Comparison of ENCODE assay signal across 7 cellular contexts in the genomic region with DNA sequence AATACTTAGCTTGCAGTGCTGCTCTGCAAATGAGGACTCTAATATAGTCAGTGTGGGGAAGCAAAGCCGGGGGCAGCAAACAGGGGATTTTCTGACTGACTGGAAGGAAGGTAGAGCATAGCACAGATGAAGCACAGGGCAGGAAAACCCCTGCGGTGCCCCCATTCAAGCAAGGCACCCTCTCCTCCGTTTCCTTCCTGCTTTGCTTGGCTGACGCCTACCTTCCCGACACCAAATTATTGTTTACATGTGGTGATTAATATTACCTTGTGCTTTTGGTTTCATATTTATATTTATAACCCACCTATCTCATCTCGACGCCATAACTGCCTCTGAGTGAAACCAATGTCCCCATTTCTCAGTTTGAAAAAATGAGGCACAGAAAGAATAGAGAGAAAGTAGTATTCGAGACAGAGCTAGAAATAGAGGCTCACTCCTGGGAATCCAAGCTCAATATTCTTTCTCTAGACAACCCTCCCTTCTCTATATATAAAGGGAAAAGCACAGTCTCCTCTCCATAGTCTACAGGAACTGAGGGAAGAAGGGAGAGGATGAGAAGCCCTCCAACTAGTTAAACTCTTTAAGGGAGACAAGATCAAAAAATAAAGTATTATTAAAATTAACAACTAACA. TPM values are rescaled to one million over a fixed set of nuclear protein-coding genes. Genes with fewer than 3 reads are reported as not detected.
DNase-seq lines count a peak whose midpoint lies in the region; ATAC-seq and TF ChIP-seq lines count a peak whose summit lies in the region.

No MANE protein-coding gene starts in this region.

- peak; percentile 77 for DNase-seq in activated T-cell treated with anti-CD3 and anti-CD28 coated beads, Interleukin-2, amount 50 U/mL, for 4 hours
- DNase-seq in gastrocnemius medialis (no peak), iPS-NIHi11 (ENCODE audit: low spot score) (no peak), PC-9 (no peak), AG20443 (ENCODE audit: low spot score) (no peak)

- H3K36me3 ChIP-seq in gastrocnemius medialis, result peaks cover 0 to 7% of the 10 kb centered on the region in 2 donors
- peaks cover 23% of the 10 kb centered on the region for H3K36me3 ChIP-seq in PC-9 (ENCODE audit: low read depth)

- intact Hi-C loops in gastrocnemius medialis (cut with DNase I; ENCODE audit: low total_unique reads), result no loop called here
- intact Hi-C loops in PC-9 (cut with micrococcal nuclease; ENCODE audit: unreplicated experiment), result no loop called here

- in situ Hi-C loops in gastrocnemius medialis (cut with MboI; ENCODE audit: low sequenced_read_pairs in 4 of 4), result no loop called here

- ATAC-seq in GM21360 (IDR thresholded peaks at IDR 0.05; ENCODE audit: unreplicated experiment) (peak; percentile 75), HG03520 (IDR thresholded peaks at IDR 0.05; ENCODE audit: unreplicated experiment) (peak; percentile 75), gastrocnemius medialis (no peak)
- ATAC-seq in activated T-cell treated with anti-CD3 and anti-CD28 coated beads, Interleukin-2, amount 50 U/mL, for 4 hours, result peak; percentile 98 to 99

- no peaks in the 10 kb centered on the region for H3K9me2 ChIP-seq in PC-9 (ENCODE audit: insufficient read depth)

- TF ChIP-seq CTCF in gastrocnemius medialis (IDR thresholded peaks at IDR 0.05 in 4 of 5, conservative IDR thresholded peaks at IDR 0.05 in 1 of 5) (no peak), PC-9 (conservative IDR thresholded peaks at IDR 0.05) (no peak)

- peaks cover 37% of the 10 kb centered on the region for H3K4me1 Mint-ChIP-seq in activated T-cell treated with anti-CD3 and anti-CD28 coated beads, Interleukin-2, amount 50 U/mL, for 4 hours (ENCODE audit: low read depth)

- peaks cover 37 to 50% of the 10 kb centered on the region in 2 donors for H3K4me1 ChIP-seq in gastrocnemius medialis
- peaks cover 48% of the 10 kb centered on the region for H3K4me1 ChIP-seq in PC-9 (replicated peaks; ENCODE audit: insufficient read depth)

- no peak overlapping the region for H3K4me3 ChIP-seq in gastrocnemius medialis
- H3K4me3 ChIP-seq in PC-9, result no peak overlapping the region

- peak overlapping the region; percentile 64 for H3K4me3 Mint-ChIP-seq in activated T-cell treated with anti-CD3 and anti-CD28 coated beads, Interleukin-2, amount 50 U/mL, for 4 hours

- no peak for TF ChIP-seq POLR2A in gastrocnemius medialis (IDR thresholded peaks at IDR 0.05)

- H3F3A ChIP-seq in PC-9 (ENCODE audit: insufficient read depth, low read depth), result peaks cover 45% of the 10 kb centered on the region

- peak overlapping the region; percentile 41 to 98 (median 91) for H3K27ac ChIP-seq in gastrocnemius medialis
- no peak overlapping the region; the same call in 1 of the 2 replicates for H3K27ac ChIP-seq in PC-9

- no TSS peak for BruUV-seq in PC-9 (replicated peaks; lab: Mats Ljungman, UMichigan)

- H3K27me3 ChIP-seq in gastrocnemius medialis, result no peaks in the 10 kb centered on the region
- no peaks in the 10 kb centered on the region for H3K27me3 ChIP-seq in PC-9 (ENCODE audit: insufficient read depth, low read depth)

- CTCF ChIA-PET in PC-9 (lab: Charles Lee), result interaction anchor here (0.7 kb wide), 1 partner anchor 50 kb away, joined by 11 read pairs; no protein-coding TSS in a partner anchor

- H4K20me1 ChIP-seq in PC-9 (ENCODE audit: insufficient read depth), result no peaks in the 10 kb centered on the region

- POLR2A ChIA-PET in PC-9 (lab: Charles Lee; ENCODE audit: unreplicated experiment), result no interaction called here

- H3K9me3 ChIP-seq in gastrocnemius medialis, result no peaks in the 10 kb centered on the region
- H3K9me3 ChIP-seq in PC-9 (ENCODE audit: insufficient read depth, low read depth), result peaks cover 1% of the 10 kb centered on the region

- H3K36me3 Mint-ChIP-seq in activated T-cell treated with anti-CD3 and anti-CD28 coated beads, Interleukin-2, amount 50 U/mL, for 4 hours (ENCODE audit: insufficient read depth), result peaks cover 14% of the 10 kb centered on the region

- peaks cover 12% of the 10 kb centered on the region for H3K79me2 ChIP-seq in PC-9 (ENCODE audit: low read depth)

- H3K4me2 ChIP-seq in PC-9, result no peak overlapping the region

- no peaks in the 10 kb centered on the region for H3K9me3 Mint-ChIP-seq in activated T-cell treated with anti-CD3 and anti-CD28 coated beads, Interleukin-2, amount 50 U/mL, for 4 hours

- H2AFZ ChIP-seq in PC-9, result no peak overlapping the region

- H3K27me3 Mint-ChIP-seq in activated T-cell treated with anti-CD3 and anti-CD28 coated beads, Interleukin-2, amount 50 U/mL, for 4 hours (ENCODE audit: low read depth), result no peaks in the 10 kb centered on the region

RNA-seq across cellular contexts. Expression of a gene that starts 41.3 kb away (rescaled TPM):
- 10 to 100 TPM; 13.6 to 18.1 (median 15.6) TPM for total RNA-seq in activated T-cell treated with anti-CD3 and anti-CD28 coated beads, Interleukin-2, amount 50 U/mL, for 4 hours
- total RNA-seq in gastrocnemius medialis (1 to 10 TPM; 2.8 to 6.0 (median 3.8) TPM), PC-9 (2021) (51.6 and 52.4 TPM in 2 replicates)

RNA-seq across cellular contexts. Expression of a gene that starts 41.6 kb away (rescaled TPM):
- 10 to 100 TPM; 71.7 to 80.1 (median 72.9) TPM for total RNA-seq in activated T-cell treated with anti-CD3 and anti-CD28 coated beads, Interleukin-2, amount 50 U/mL, for 4 hours
- 10 to 100 TPM; 23.8 to 33.0 (median 25.9) TPM for total RNA-seq in gastrocnemius medialis
- total RNA-seq in PC-9 (2021), result 37.3 and 40.9 TPM in 2 replicates

Comparison
In these comparisons a context has a peak if more than half of its experiments do, and no peak if none do; other contexts are left out.
1. ATAC-seq: peak in GM21360 (single experiment), HG03520 (single experiment) and activated T-cell treated with anti-CD3 and anti-CD28 coated beads, Interleukin-2, amount 50 U/mL, for 4 hours (2 of 2); none in gastrocnemius medialis (0 of 2).